In the genomic region with DNA sequence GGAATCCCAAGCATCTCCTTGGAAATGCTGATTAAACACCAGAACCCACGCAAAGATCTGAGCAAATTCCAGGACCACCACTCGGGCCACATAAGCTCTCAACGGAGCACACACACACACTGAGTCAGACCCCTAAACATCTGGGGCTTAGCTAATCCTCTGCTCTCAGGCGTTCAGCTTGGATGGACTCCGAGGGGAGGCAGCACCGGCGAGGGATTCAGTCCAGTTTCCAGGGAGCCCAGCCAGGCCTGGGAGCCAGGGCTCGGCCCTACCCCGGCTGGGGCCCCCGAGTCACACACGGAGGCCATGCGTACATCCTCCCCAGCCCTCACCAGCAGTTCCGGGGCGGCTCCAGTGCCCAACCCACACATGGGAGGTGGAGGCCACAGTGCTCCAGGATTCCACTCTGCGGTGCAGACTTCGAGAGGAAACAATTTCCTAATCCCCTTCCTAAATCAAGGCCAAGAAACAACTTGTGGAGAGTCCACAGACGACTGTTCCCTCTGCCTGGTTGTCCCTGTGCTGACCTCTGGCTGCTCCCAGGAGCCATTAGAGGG, we compare ENCODE assay signal across 9 cellular contexts.
DNase-seq lines count a peak whose midpoint lies in the region; ATAC-seq and TF ChIP-seq lines count a peak whose summit lies in the region.
"Had no signal": no experiment of that assay in that cellular context is flagged by ENCODE, and none has a peak within 500 bp of the region (broad histone marks: within the 10 kb centered on the region; RNA-seq: fewer than 3 reads in every experiment).

No MANE protein-coding gene starts in this region.

- H3K4me1 ChIP-seq in NT2/D1 (ENCODE audit: insufficient read depth, insufficient read length) (peaks cover 17% of the 10 kb centered on the region), neural progenitor cell (peaks cover 27% of the 10 kb centered on the region)

- no peak overlapping the region for H3K27ac ChIP-seq in neural progenitor cell

- CTCF ChIA-PET in AG04449 (lab: Yijun Ruan, JAX): interaction anchor here (1.1 to 2.3 kb wide), 3 partner anchors 13 to 99 kb away, joined by 4 to 8 read pairs (median 5); no protein-coding TSS in a partner anchor

- POLR2A ChIA-PET in AG04449 (lab: Yijun Ruan, JAX): interaction anchor here (0.6 to 4.5 kb wide), 8 partner anchors 9 to 166 kb away, joined by 3 to 38 read pairs (median 4); a partner anchor contains a TSS

- H3K4me2 ChIP-seq in neural progenitor cell: no peak overlapping the region

- no peaks in the 10 kb centered on the region for H3K79me2 ChIP-seq in neural progenitor cell (ENCODE audit: low read depth)

- H4K20me1 ChIP-seq in neural progenitor cell (ENCODE audit: low read depth): no peaks in the 10 kb centered on the region

- no peaks in the 10 kb centered on the region for H3K27me3 ChIP-seq in NT2/D1 (ENCODE audit: insufficient read depth, insufficient read length)
- no peaks in the 10 kb centered on the region for H3K27me3 ChIP-seq in neural progenitor cell

- H3K36me3 ChIP-seq in NT2/D1 (ENCODE audit: insufficient read depth, insufficient read length, low read length) (no peaks in the 10 kb centered on the region), neural progenitor cell (no peaks in the 10 kb centered on the region)

- peak overlapping the region; percentile 12; the same call in 1 of the 2 replicates for H3K4me3 ChIP-seq in AG04449 (ENCODE audit: low read depth, low read length)
- no peak overlapping the region for H3K4me3 ChIP-seq in NT2/D1 (ENCODE audit: insufficient read length, low read depth)
- no peak overlapping the region for H3K4me3 ChIP-seq in fibroblast of the aortic adventitia (ENCODE audit: low read depth, low read length)
- no peak overlapping the region for H3K4me3 ChIP-seq in neural progenitor cell

- H3K9ac ChIP-seq in NT2/D1 (ENCODE audit: insufficient read length, low read depth) (peak overlapping the region; percentile 59), neural progenitor cell (no peak overlapping the region)

- peaks cover 8% of the 10 kb centered on the region for H3K27me3 Mint-ChIP-seq in neural progenitor cell (ENCODE audit: insufficient read depth, low read depth)

- DNase-seq in AG04449 (ENCODE audit: low read depth, low spot score) (peak; percentile 94), NT2/D1 (ENCODE audit: low read depth, low spot score) (peak; percentile 46), fibroblast of the aortic adventitia (ENCODE audit: low read depth) (peak; percentile 96), neural progenitor cell (ENCODE audit: low spot score) (peak; percentile 73), NCI-H2171 treated with DMSO at 0.1 percent for 48 hours (lab: John Stamatoyannopoulos, UW) (no peak), NCI-H2171 (lab: John Stamatoyannopoulos, UW) (no peak), NCI-H146 treated with DMSO at 0.1 percent for 48 hours (lab: John Stamatoyannopoulos, UW; ENCODE audit: unreplicated experiment) (no peak)
- DNase-seq: NCI-H2081 treated with DMSO at 0.1 percent for 48 hours had no signal

- H3K9me3 ChIP-seq in NT2/D1 (ENCODE audit: insufficient read depth, low read length) (no peaks in the 10 kb centered on the region), neural progenitor cell (ENCODE audit: low read depth) (no peaks in the 10 kb centered on the region)

- H2AFZ ChIP-seq in neural progenitor cell (replicated peaks): no peak overlapping the region

- TF ChIP-seq CTCF in AG04449 (IDR thresholded peaks at IDR 0.05; ENCODE audit: insufficient read depth, low read length, missing control alignments) (peak; percentile 7), fibroblast of the aortic adventitia (IDR thresholded peaks at IDR 0.05; ENCODE audit: insufficient read depth, low read length) (no peak), neural progenitor cell (IDR thresholded peaks at IDR 0.05) (no peak)

- H3K4me3 Mint-ChIP-seq in neural progenitor cell: peak overlapping the region; percentile 15

- no peaks in the 10 kb centered on the region for H3F3A ChIP-seq in neural progenitor cell (ENCODE audit: low read depth)

- H3K36me3 Mint-ChIP-seq in neural progenitor cell: peaks cover 2% of the 10 kb centered on the region

- peaks cover 2% of the 10 kb centered on the region for H3K9me3 Mint-ChIP-seq in neural progenitor cell

- ATAC-seq in GM18505 (IDR thresholded peaks at IDR 0.05; ENCODE audit: unreplicated experiment): no peak

- no peak for TF ChIP-seq POLR2A in GM18505 (IDR thresholded peaks at IDR 0.05; ENCODE audit: borderline replicate concordance, extremely low read depth, insufficient read depth, insufficient read length)

- H3K27ac Mint-ChIP-seq in neural progenitor cell: peak overlapping the region; percentile 97

- H3K4me1 Mint-ChIP-seq in neural progenitor cell: peaks cover 40% of the 10 kb centered on the region

Comparison
In these comparisons a context has a peak if more than half of its experiments do, and no peak if none do; other contexts are left out.
1. DNase-seq: peak in AG04449 (single experiment), NT2/D1 (single experiment), fibroblast of the aortic adventitia (single experiment) and neural progenitor cell (single experiment); none in NCI-H2171 treated with DMSO at 0.1 percent for 48 hours (single experiment), NCI-H2171 (single experiment) and NCI-H146 treated with DMSO at 0.1 percent for 48 hours (single experiment).